In the genomic region with DNA sequence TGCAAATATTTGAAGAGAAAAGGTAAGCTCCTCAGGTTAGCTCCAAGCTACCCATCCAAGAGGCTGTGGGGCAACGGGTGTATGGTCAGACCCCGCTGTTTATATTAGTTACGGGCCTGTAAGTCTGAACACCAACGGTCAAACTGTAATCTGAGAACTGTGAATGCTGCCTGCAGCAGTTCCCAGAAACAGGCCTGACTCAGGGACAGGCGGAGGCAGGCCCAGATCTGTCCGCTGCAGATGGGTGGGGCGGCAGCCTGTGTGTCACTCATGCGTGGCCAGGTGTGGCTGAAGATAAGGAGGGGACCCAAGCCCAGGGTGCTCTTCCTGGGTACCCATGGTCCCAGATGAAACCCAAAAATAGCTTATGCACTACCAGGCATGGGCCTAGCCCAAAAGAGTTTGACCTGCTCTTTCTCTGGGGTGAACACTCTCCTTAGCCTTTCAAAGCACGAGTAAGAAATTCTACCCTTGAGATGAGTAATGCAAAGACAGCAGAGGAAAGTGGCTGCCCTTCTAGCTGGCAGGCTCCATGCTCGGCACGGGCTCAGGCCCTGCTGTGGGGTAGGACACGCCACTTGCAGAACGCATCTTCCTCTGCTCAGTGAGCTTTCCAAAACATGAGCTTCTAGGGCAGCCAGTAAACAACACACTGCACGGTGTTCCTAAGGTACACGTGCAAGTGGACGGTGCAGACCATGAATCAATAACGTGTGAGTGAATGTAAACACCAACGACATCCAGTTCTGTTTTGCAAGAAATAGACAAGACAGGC, we compare ENCODE assay signal across 10 cellular contexts. TPM values are rescaled to one million over a fixed set of nuclear protein-coding genes. Genes with fewer than 3 reads are reported as not detected.
A peak's percentile ranks its signal among the peaks of the same experiment; 100 is the strongest.
DNase-seq lines count a peak whose midpoint lies in the region; ATAC-seq and TF ChIP-seq lines count a peak whose summit lies in the region.
"Had no signal": no experiment of that assay in that cellular context is flagged by ENCODE, and none has a peak within 500 bp of the region (broad histone marks: within the 10 kb centered on the region; RNA-seq: fewer than 3 reads in every experiment).

No MANE protein-coding gene starts in this region.

- no peaks in the 10 kb centered on the region for H3K9me3 Mint-ChIP-seq in brain
- no peaks in the 10 kb centered on the region for H3K9me3 Mint-ChIP-seq in nephron

- H3K4me3 Mint-ChIP-seq in brain (peak overlapping the region in 1 of 5 experiments; percentile 46), nephron (no peak overlapping the region)

- no peak overlapping the region for H3K27ac ChIP-seq in uterus
- H3K27ac ChIP-seq: coronary artery had no signal

- no peaks in the 10 kb centered on the region for H3K9me3 ChIP-seq in uterus

- no peaks in the 10 kb centered on the region for H3K36me3 ChIP-seq in uterus

- intact Hi-C loops in uterus (cut with DNase I; ENCODE audit: low total_unique reads): no loop called here

- TF ChIP-seq CTCF in brain (conservative IDR thresholded peaks at IDR 0.05): no peak
- no peak for TF ChIP-seq CTCF in nephron (IDR thresholded peaks at IDR 0.05; ENCODE audit: unreplicated experiment in 3 of 3)
- no peak for TF ChIP-seq CTCF in uterus (IDR thresholded peaks at IDR 0.05)

- no peaks in the 10 kb centered on the region for H3K27me3 ChIP-seq in uterus

- H3K4me1 ChIP-seq in uterus: no peaks in the 10 kb centered on the region

- H3K27ac Mint-ChIP-seq in brain (peak overlapping the region in 4 of 5 experiments; percentile 19 to 90 (median 82)), nephron (peak overlapping the region; percentile 24 to 81 (median 48))

- H3K27me3 Mint-ChIP-seq in brain (peaks cover 2% of the 10 kb centered on the region), nephron (ENCODE audit: low read depth) (no peaks in the 10 kb centered on the region)

- no peak for ATAC-seq in GM18909 (IDR thresholded peaks at IDR 0.05; ENCODE audit: poor library complexity, unreplicated experiment)

- H3K4me1 Mint-ChIP-seq in brain (peaks cover 23% of the 10 kb centered on the region), nephron (peaks cover 33% of the 10 kb centered on the region)

- peaks cover 46% of the 10 kb centered on the region for H3K36me3 Mint-ChIP-seq in brain
- H3K36me3 Mint-ChIP-seq in nephron (ENCODE audit: low read depth): peaks cover 47% of the 10 kb centered on the region

- no peak for TF ChIP-seq POLR2A in uterus (IDR thresholded peaks at IDR 0.05)

- peak; percentile 72 for DNase-seq in ELF-1 (ENCODE audit: low read depth, low spot score)
- DNase-seq in NCI-H345 (lab: John Stamatoyannopoulos, UW): peak; percentile 74
- DNase-seq in D341Med (ENCODE audit: low spot score): no peak
- no peak for DNase-seq in uterus
- DNase-seq in superior temporal gyrus (ENCODE audit: extremely low spot score): no peak

- H3K4me3 ChIP-seq in uterus: no peak overlapping the region
- H3K4me3 ChIP-seq: coronary artery, lung had no signal

RNA-seq across cellular contexts. Expression of gene UBAC1, which starts 9.1 kb away (rescaled TPM):
- 80.4 TPM for polyA plus RNA-seq in brain (ENCODE audit: insufficient read depth, low read depth, low replicate concordance)
- 10 to 100 TPM; 25.1 to 46.1 (median 35.8) TPM for total RNA-seq in uterus

RNA-seq across cellular contexts. Expression of gene CAMSAP1, which starts 44.7 kb away (rescaled TPM):
- 44.7 TPM for polyA plus RNA-seq in brain (ENCODE audit: insufficient read depth, low read depth, low replicate concordance)
- total RNA-seq in uterus: 10 to 100 TPM; 15.6 to 61.2 (median 43.2) TPM

Comparison
In these comparisons a context has a peak if more than half of its experiments do, and no peak if none do; other contexts are left out.
1. DNase-seq: peak in ELF-1 (single experiment) and NCI-H345 (single experiment); none in D341Med (single experiment), uterus (0 of 2) and superior temporal gyrus (single experiment).